In the genomic region with DNA sequence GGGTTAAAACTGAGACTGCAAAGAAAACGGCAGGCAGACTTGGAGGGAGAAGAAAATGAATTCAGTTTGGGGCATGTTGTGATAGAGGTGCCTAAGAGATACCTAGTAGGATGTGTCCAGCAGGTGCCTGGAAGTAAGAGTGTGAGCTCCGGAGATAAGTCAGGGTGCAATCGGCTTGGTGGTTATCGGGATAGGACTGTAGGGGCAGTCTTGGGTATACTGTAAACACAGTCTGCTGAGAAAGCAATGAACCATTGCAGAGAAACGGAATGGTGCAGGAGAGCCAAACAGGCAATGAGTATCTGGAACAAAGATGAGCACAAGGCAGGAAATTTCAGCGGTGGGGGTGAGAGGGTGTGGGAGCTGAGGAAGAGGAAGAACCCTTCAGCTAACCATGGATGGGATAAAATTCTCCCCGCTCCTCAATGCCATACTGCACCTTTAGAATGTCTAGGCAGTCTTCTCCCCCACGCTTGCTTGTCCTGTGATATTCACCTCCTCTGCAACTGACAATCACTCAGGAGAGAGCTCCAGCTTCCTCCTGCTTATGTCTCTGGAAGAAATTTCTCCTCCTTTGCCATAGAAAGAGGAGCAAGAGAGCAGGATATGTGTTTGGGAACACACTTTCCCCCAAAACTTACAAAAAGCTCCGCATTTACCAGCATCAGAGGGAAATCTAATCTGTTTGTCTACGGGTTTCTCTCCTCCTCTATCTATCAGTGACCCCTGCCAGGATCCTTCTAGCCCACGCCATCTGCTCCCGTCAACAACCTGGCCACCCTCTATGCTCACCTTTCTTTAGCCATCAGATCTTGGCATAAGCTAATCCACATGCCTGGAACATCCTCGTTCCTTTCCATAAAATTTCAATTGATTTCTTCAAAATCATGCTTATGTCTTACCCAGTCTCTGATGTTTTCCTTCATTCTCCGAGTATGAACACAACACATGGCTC, we compare ENCODE assay signal across 13 cellular contexts.
DNase-seq lines count a peak whose midpoint lies in the region; ATAC-seq and TF ChIP-seq lines count a peak whose summit lies in the region.
"Had no signal": no experiment of that assay in that cellular context is flagged by ENCODE, and none has a peak within 500 bp of the region (broad histone marks: within the 10 kb centered on the region; RNA-seq: fewer than 3 reads in every experiment).

No MANE protein-coding gene starts in this region.

- in situ Hi-C loops in ACHN (cut with HindIII; ENCODE audit: low pct_ligation_motif_present, low pct_unique_long_range_greater_than_20kb, low sequenced_read_pairs) = no loop called here

- no peak for TF ChIP-seq CTCF in fibroblast of mammary gland (conservative IDR thresholded peaks at IDR 0.05; ENCODE audit: control insufficient read depth, insufficient read depth, low read depth, low read length)

- no peak overlapping the region for H3K4me3 ChIP-seq in fibroblast of mammary gland (ENCODE audit: control insufficient read depth, low read depth, low read length)
- H3K4me3 ChIP-seq: transverse colon had no signal

- H3K27ac Mint-ChIP-seq in activated naive CD8-positive, alpha-beta T cell = peak overlapping the region; percentile 19
- H3K27ac Mint-ChIP-seq in activated naive CD8-positive, alpha-beta T cell treated with anti-CD3 and anti-CD28 coated beads, Interleukin-2, amount 50 U/mL, for 24 hours = no peak overlapping the region
- H3K27ac Mint-ChIP-seq: T-helper 1 cell treated with Interleukin-12 subunit alpha and Interleukin-12 subunit beta and Interleukin-4 antibody, amounts not matched to agents 30 μg/mL and 1 μg/mL, for 36 hours had no signal

- no peak for DNase-seq in activated naive CD8-positive, alpha-beta T cell treated with anti-CD3 and anti-CD28 coated beads, Interleukin-2, amount 50 U/mL, for 24 hours
- DNase-seq in NCI-H526 treated with DMSO at 0.1 percent for 48 hours (lab: John Stamatoyannopoulos, UW) (peak; percentile 58), fibroblast of mammary gland (ENCODE audit: low read depth) (peak; percentile 11), sciatic nerve (ENCODE audit: low spot score) (no peak), ACHN (no peak), superior temporal gyrus (ENCODE audit: extremely low spot score) (no peak)
- no peak for DNase-seq in activated CD4-positive, CD25-positive, alpha-beta regulatory T cell treated with anti-CD3 and anti-CD28 coated beads, Interleukin-2, amount 50 U/mL, for 72 hours
- DNase-seq: activated CD8-positive, alpha-beta memory T cell treated with anti-CD3 and anti-CD28 coated beads for 24 hours; anterior cingulate cortex; NCI-H510A; transverse colon had no signal

- H3K4me3 Mint-ChIP-seq in activated naive CD8-positive, alpha-beta T cell = no peak overlapping the region
- H3K4me3 Mint-ChIP-seq in activated naive CD8-positive, alpha-beta T cell treated with anti-CD3 and anti-CD28 coated beads, Interleukin-2, amount 50 U/mL, for 24 hours = no peak overlapping the region
- H3K4me3 Mint-ChIP-seq: T-helper 1 cell treated with Interleukin-12 subunit alpha and Interleukin-12 subunit beta and Interleukin-4 antibody, amounts not matched to agents 30 μg/mL and 1 μg/mL, for 36 hours had no signal

- no peaks in the 10 kb centered on the region for H3K27me3 Mint-ChIP-seq in activated naive CD8-positive, alpha-beta T cell
- H3K27me3 Mint-ChIP-seq in activated naive CD8-positive, alpha-beta T cell treated with anti-CD3 and anti-CD28 coated beads, Interleukin-2, amount 50 U/mL, for 24 hours = no peaks in the 10 kb centered on the region

- intact Hi-C loops in sciatic nerve (cut with DNase I) = no loop called here

- no peak for ATAC-seq in activated naive CD8-positive, alpha-beta T cell treated with anti-CD3 and anti-CD28 coated beads, Interleukin-2, amount 50 U/mL, for 24 hours
- peak; percentile 39 for ATAC-seq in sciatic nerve

- H3K36me3 Mint-ChIP-seq in activated naive CD8-positive, alpha-beta T cell = no peaks in the 10 kb centered on the region
- H3K36me3 Mint-ChIP-seq in activated naive CD8-positive, alpha-beta T cell treated with anti-CD3 and anti-CD28 coated beads, Interleukin-2, amount 50 U/mL, for 24 hours (ENCODE audit: low read depth) = peaks cover 2% of the 10 kb centered on the region

- H3K4me1 Mint-ChIP-seq in activated naive CD8-positive, alpha-beta T cell (ENCODE audit: low read depth) = peaks cover 25% of the 10 kb centered on the region
- peaks cover 49% of the 10 kb centered on the region for H3K4me1 Mint-ChIP-seq in activated naive CD8-positive, alpha-beta T cell treated with anti-CD3 and anti-CD28 coated beads, Interleukin-2, amount 50 U/mL, for 24 hours

- no peaks in the 10 kb centered on the region for H3K9me3 Mint-ChIP-seq in activated naive CD8-positive, alpha-beta T cell (ENCODE audit: low read depth)
- peaks cover 4% of the 10 kb centered on the region for H3K9me3 Mint-ChIP-seq in activated naive CD8-positive, alpha-beta T cell treated with anti-CD3 and anti-CD28 coated beads, Interleukin-2, amount 50 U/mL, for 24 hours
- H3K9me3 Mint-ChIP-seq: T-helper 1 cell treated with Interleukin-12 subunit alpha and Interleukin-12 subunit beta and Interleukin-4 antibody, amounts not matched to agents 30 μg/mL and 1 μg/mL, for 36 hours had no signal

Comparison
In these comparisons a context has a peak if more than half of its experiments do, and no peak if none do; other contexts are left out.
1. DNase-seq: peak in NCI-H526 treated with DMSO at 0.1 percent for 48 hours (single experiment) and fibroblast of mammary gland (single experiment); none in activated naive CD8-positive, alpha-beta T cell treated with anti-CD3 and anti-CD28 coated beads, Interleukin-2, amount 50 U/mL, for 24 hours (single experiment), sciatic nerve (single experiment), ACHN (single experiment), activated CD4-positive, CD25-positive, alpha-beta regulatory T cell treated with anti-CD3 and anti-CD28 coated beads, Interleukin-2, amount 50 U/mL, for 72 hours (single experiment) and superior temporal gyrus (single experiment).